ENCODE assay signal across 7 cellular contexts in the genomic region with DNA sequence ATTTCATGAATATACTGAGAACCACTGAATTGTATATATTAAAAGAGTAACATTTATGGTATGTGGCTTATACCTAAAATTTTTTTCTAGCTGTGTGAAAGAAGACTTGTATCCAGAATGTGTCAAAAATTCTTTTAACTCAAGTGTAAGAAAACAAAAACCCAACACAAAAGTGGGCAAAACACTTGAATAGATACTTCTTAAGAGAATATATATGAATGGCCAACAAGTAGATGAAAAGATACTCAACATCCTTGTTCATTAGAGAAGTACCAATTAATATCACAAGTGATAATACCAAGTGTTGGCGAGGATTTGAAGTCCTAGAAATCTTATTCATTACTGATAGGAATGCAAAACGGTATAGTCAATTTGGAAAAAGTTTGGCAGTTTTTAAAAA.
"Had no signal": no experiment of that assay in that cellular context is flagged by ENCODE, and none has a peak within 500 bp of the region (broad histone marks: within the 10 kb centered on the region; RNA-seq: fewer than 3 reads in every experiment).

No MANE protein-coding gene starts in this region.

- DNase-seq: GM23248, GOT3, H7, H9, HFFc6 had no signal

- ATAC-seq: GM23338, HCT116 had no signal

- H3K4me3 Mint-ChIP-seq: GM23338, H9, HFFc6 had no signal

- H3K27ac Mint-ChIP-seq: GM23338, H9, HFFc6 had no signal
